ENCODE assay signal across 21 cellular contexts in the genomic region with DNA sequence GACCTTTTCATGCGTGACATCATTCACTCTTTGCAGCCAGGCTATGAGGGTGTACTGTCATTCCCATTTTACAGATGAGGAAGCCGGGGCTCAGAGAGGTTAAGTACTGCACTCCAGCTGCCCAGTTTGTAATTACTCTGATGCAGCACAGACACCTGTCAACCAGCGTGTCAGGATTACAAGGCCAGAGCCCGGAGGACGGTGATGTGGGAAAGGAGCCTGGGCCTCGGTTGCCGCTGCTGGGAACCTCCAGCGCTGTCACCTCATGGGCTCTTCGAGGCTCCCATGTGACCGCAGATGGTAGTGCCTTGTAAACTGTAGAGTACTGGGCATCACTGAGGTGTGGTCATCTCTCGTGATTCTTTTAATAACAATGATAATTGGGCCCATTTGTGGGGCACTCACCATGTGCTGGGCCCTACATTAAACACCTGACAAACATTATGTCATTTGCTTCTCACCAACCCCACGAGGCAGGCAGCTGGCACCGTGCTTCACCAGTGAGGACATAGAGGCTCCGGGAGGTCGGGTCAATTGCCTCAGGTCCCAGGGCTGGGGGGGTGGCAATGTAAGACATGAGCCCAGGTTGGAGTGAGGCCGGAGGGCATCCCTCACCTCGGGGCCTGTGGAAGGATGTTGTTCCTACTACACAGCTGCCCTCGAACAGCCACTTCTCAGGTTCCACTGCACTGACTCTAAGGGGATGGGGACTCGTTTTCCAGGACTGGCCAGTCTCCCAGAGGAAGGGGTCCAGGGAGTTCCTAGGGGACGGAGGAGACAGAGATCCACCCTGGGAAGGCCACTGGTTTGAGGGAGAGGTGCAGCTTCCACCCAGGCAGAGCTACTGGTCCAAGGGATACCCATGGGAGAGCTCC. TPM values are rescaled to one million over a fixed set of nuclear protein-coding genes. Genes with fewer than 3 reads are reported as not detected.
"Had no signal": no experiment of that assay in that cellular context is flagged by ENCODE, and none has a peak within 500 bp of the region (broad histone marks: within the 10 kb centered on the region; RNA-seq: fewer than 3 reads in every experiment).

No MANE protein-coding gene starts in this region.

- H3K4me1 ChIP-seq: esophagus muscularis mucosa, gastroesophageal sphincter, left ventricle myocardium inferior, lower lobe of right lung, right atrium auricular region, upper lobe of right lung had no signal

- H3K4me1 Mint-ChIP-seq: memory B cell had no signal

- H3K4me3 Mint-ChIP-seq: dendritic cell treated with granulocyte-macrophage colony-stimulating factor and Interleukin-4, amounts not matched to agents 40 ng/mL and 50 ng/mL, for 4 days; effector memory CD8-positive, alpha-beta T cell; immature natural killer cell; memory B cell; natural killer cell treated with Interleukin-12 subunit alpha and Interleukin-12 subunit beta and Interleukin-15 and Interleukin-18, amount 100 ng/mL, for 72 hours had no signal

- H3K36me3 Mint-ChIP-seq: immature natural killer cell; memory B cell; natural killer cell treated with Interleukin-12 subunit alpha and Interleukin-12 subunit beta and Interleukin-15 and Interleukin-18, amount 100 ng/mL, for 72 hours had no signal

- DNase-seq: effector memory CD8-positive, alpha-beta T cell; immature natural killer cell; kidney; left cardiac atrium; left ventricle myocardium inferior; lower lobe of right lung; midbrain; ovary; small intestine; stimulated activated CD4-positive, alpha-beta T cell treated with anti-CD3 and anti-CD28 coated beads, Interleukin-12 subunit alpha, Interleukin-12 subunit beta, amount 100 ng/mL, for 4 hours; stimulated activated naive CD4-positive, alpha-beta T cell treated with Interleukin-2 at 50 U/mL for 16 hours; upper lobe of right lung had no signal

- H3K36me3 ChIP-seq: esophagus muscularis mucosa, gastroesophageal sphincter, left ventricle myocardium inferior, lower lobe of right lung, neutrophil, ovary, right atrium auricular region, upper lobe of right lung had no signal

- ATAC-seq: effector memory CD8-positive, alpha-beta T cell; gastroesophageal sphincter; left cardiac atrium had no signal

- H3K27me3 ChIP-seq: ovary, right atrium auricular region, upper lobe of right lung had no signal

- H3K27ac Mint-ChIP-seq: effector memory CD8-positive, alpha-beta T cell; immature natural killer cell; memory B cell; natural killer cell treated with Interleukin-12 subunit alpha and Interleukin-12 subunit beta and Interleukin-15 and Interleukin-18, amount 100 ng/mL, for 72 hours had no signal

- H3K9me3 Mint-ChIP-seq: effector memory CD8-positive, alpha-beta T cell; natural killer cell treated with Interleukin-12 subunit alpha and Interleukin-12 subunit beta and Interleukin-15 and Interleukin-18, amount 100 ng/mL, for 72 hours had no signal

- H3K27ac ChIP-seq: epithelial cell of prostate, esophagus muscularis mucosa, gastroesophageal sphincter, left ventricle myocardium inferior, lower lobe of right lung, neutrophil, ovary, right atrium auricular region, upper lobe of right lung had no signal

- H3K9me3 ChIP-seq: esophagus muscularis mucosa, lower lobe of right lung, neutrophil, ovary, right atrium auricular region, upper lobe of right lung had no signal

- H3K4me3 ChIP-seq: esophagus muscularis mucosa, gastroesophageal sphincter, left ventricle myocardium inferior, lower lobe of right lung, ovary, right atrium auricular region, upper lobe of right lung had no signal

RNA-seq across cellular contexts. Expression of gene PADI1, which starts 42.8 kb away (rescaled TPM):
- total RNA-seq: left cardiac atrium; left ventricle myocardium inferior; lower lobe of right lung; natural killer cell treated with Interleukin-12 subunit alpha and Interleukin-12 subunit beta and Interleukin-15 and Interleukin-18, amount 100 ng/mL, for 72 hours; posterior vena cava; right atrium auricular region; upper lobe of right lung had no signal
- polyA plus RNA-seq: immature natural killer cell, ovary had no signal

RNA-seq across cellular contexts. Expression of gene PADI2, which starts 42.9 kb away (rescaled TPM):
- total RNA-seq: natural killer cell treated with Interleukin-12 subunit alpha and Interleukin-12 subunit beta and Interleukin-15 and Interleukin-18, amount 100 ng/mL, for 72 hours had no signal
